ENCODE assay signal across 10 cellular contexts in genomic region chr20:63697357-63697867, GRCh38. TPM values are rescaled to one million over a fixed set of nuclear protein-coding genes. Genes with fewer than 3 reads are reported as not detected.
A peak's percentile ranks its signal among the peaks of the same experiment; 100 is the strongest.
DNase-seq lines count a peak whose midpoint lies in the region; ATAC-seq, FAIRE-seq and TF ChIP-seq lines count a peak whose summit lies in the region.
"Had no signal": no experiment of that assay in that cellular context is flagged by ENCODE, and none has a peak within 500 bp of the region (broad histone marks: within the 10 kb centered on the region; RNA-seq: fewer than 3 reads in every experiment).

No MANE protein-coding gene starts in this region.

- H3K9me3 Mint-ChIP-seq in chondrocyte (ENCODE audit: low read depth), result no peaks in the 10 kb centered on the region

- TF ChIP-seq CTCF in K562 (IDR thresholded peaks at IDR 0.05 in 2 of 3, conservative IDR thresholded peaks at IDR 0.05 in 1 of 3; ENCODE audit: insufficient read depth in 2 of 3, low read depth in 1 of 3, low read length in 3 of 3) (no peak), ovary (IDR thresholded peaks at IDR 0.05) (no peak), chondrocyte (IDR thresholded peaks at IDR 0.05) (no peak)

- H3K4me1 ChIP-seq in K562 (replicated peaks in 1 of 2; ENCODE audit: control insufficient read depth in 2 of 2, insufficient read depth in 2 of 2, low read length in 2 of 2) (peaks cover 9 to 81% of the 10 kb centered on the region in 2 experiments), ovary (ENCODE audit: insufficient read depth) (peaks cover 2% of the 10 kb centered on the region)

- 70% methylated on average over 4 of the region's 7 CpGs for WGBS in K562 (ENCODE audit: insufficient coverage, low coverage, missing lambda C conversion rate)
- 46 to 61% (median 51%) methylated on average over 7 of the region's 7 CpGs for WGBS in ovary, 3 donors

- no peak overlapping the region for H3K27ac Mint-ChIP-seq in chondrocyte (ENCODE audit: unreplicated experiment)

- H3K36me3 ChIP-seq in K562 (ENCODE audit: control insufficient read depth, insufficient read depth, low read length), result peaks cover 26% of the 10 kb centered on the region; the same call in 2 of the 3 replicates
- no peaks in the 10 kb centered on the region for H3K36me3 ChIP-seq in ovary

- CTCF ChIA-PET in K562 (lab: Yijun Ruan, JAX; ENCODE audit: low intra/inter-chr PET ratio), result no interaction called here

- no peaks in the 10 kb centered on the region for H3K9me1 ChIP-seq in K562 (ENCODE audit: control insufficient read depth, insufficient read depth, low read length)

- no peak overlapping the region for H3K4me2 ChIP-seq in K562 (ENCODE audit: insufficient read depth, low read length)
- H3K4me2 ChIP-seq: KMS-11 had no signal

- no peaks in the 10 kb centered on the region for H3K79me2 ChIP-seq in K562 (ENCODE audit: control insufficient read depth, insufficient read depth, low read length)

- no peak overlapping the region for H2AFZ ChIP-seq in K562 (ENCODE audit: low read depth, low read length)

- H3K27me3 ChIP-seq in K562 (ENCODE audit: control insufficient read depth in 2 of 2, insufficient read depth in 2 of 2, low read length in 2 of 2) (no peaks in the 10 kb centered on the region), ovary (no peaks in the 10 kb centered on the region)

- intact Hi-C loops in K562 (cut with micrococcal nuclease), result no loop called here
- intact Hi-C loops in ovary (cut with DNase I), result no loop called here

- no peak for TF ChIP-seq EP300 in K562 (IDR thresholded peaks at IDR 0.05; ENCODE audit: low read length)
- TF ChIP-seq EP300 in ovary (IDR thresholded peaks at IDR 0.05), result no peak

- FAIRE-seq in H54 (lab: Jason Lieb, UNC) (no peak), K562 (lab: Jason Lieb, UNC) (no peak)
- FAIRE-seq: frontal cortex had no signal

- no peak for ATAC-seq in K562

- TF ChIP-seq POLR2A in H54 (IDR thresholded peaks at IDR 0.05; ENCODE audit: low read depth, low read length) (no peak), K562 (conservative IDR thresholded peaks at IDR 0.05) (peak; percentile 67), ovary (IDR thresholded peaks at IDR 0.05) (no peak)

- no TSS peak for BruUV-seq in K562 (replicated peaks; lab: Mats Ljungman, UMichigan)

- H3K27me3 Mint-ChIP-seq in chondrocyte (ENCODE audit: low read depth), result no peaks in the 10 kb centered on the region

- POLR2A ChIA-PET in K562 (lab: Yijun Ruan, JAX), result interaction anchor here (0.6 to 3.1 kb wide), 4 partner anchors 10 to 167 kb away, joined by 3 to 27 read pairs (median 4); partner anchors contain the start of genes ARFRP1, TPD52L2 and ZGPAT

- DNase-seq in H54 (ENCODE audit: insufficient read length, low spot score) (peak; percentile 38), K562 (ENCODE audit: extremely low read depth in 1 of 4, low spot score in 3 of 4) (peak in 1 of 4 experiments; percentile 11), ovary (peak in 4 of 5 donors; percentile 13 to 42 (median 32)), EL (no peak), chondrocyte (ENCODE audit: low spot score) (no peak), retina (no peak)
- DNase-seq: stimulated activated CD4-positive, alpha-beta T cell treated with anti-CD3 and anti-CD28 coated beads, Interleukin-4, amount 100 ng/mL, for 24 hours; WERI-Rb-1 had no signal

- H3K36me3 Mint-ChIP-seq in chondrocyte (ENCODE audit: low read depth), result peaks cover 2% of the 10 kb centered on the region

- no peaks in the 10 kb centered on the region for H3K9me3 ChIP-seq in K562 (replicated peaks; ENCODE audit: control insufficient read depth, insufficient read depth, low read depth, low read length)
- no peaks in the 10 kb centered on the region for H3K9me3 ChIP-seq in ovary

- peaks cover 31% of the 10 kb centered on the region for H3K4me1 Mint-ChIP-seq in chondrocyte (ENCODE audit: low read depth)

- H4K20me1 ChIP-seq in K562 (replicated peaks; ENCODE audit: control insufficient read depth, insufficient read depth, low read length), result no peaks in the 10 kb centered on the region; the same call in 1 of the 2 replicates

- in situ Hi-C loops in K562 (cut with MboI), result no loop called here

- H3K4me3 ChIP-seq in K562 (no peak overlapping the region), ovary (no peak overlapping the region)

- no peak for TF ChIP-seq RAD21 in K562 (CRISPR knock-in tag; conservative IDR thresholded peaks at IDR 0.05 in 1 of 2, IDR thresholded peaks at IDR 0.05 in 1 of 2)

- H3K4me3 Mint-ChIP-seq in chondrocyte (ENCODE audit: unreplicated experiment), result no peak overlapping the region

- no peak overlapping the region; a peak in 1 of 4 replicates for H3K9ac ChIP-seq in K562 (ENCODE audit: insufficient read depth in 1 of 2, low read depth in 2 of 2, low read length in 2 of 2)
- H3K9ac ChIP-seq: KMS-11 had no signal

- no peak overlapping the region for H3K27ac ChIP-seq in K562 (ENCODE audit: extremely low read depth, low read depth, low read length)
- H3K27ac ChIP-seq in ovary, result no peak overlapping the region
- H3K27ac ChIP-seq: KMS-11, WERI-Rb-1 had no signal

RNA-seq across cellular contexts. Expression of gene TNFRSF6B, which starts 1.0 kb away (rescaled TPM):
- total RNA-seq in K562 (2011; cell fraction: chromatin; rRNA removed; ENCODE audit: low replicate concordance), result not detected in 2 replicates
- total RNA-seq in K562 (2011; cell fraction: nucleolus; rRNA removed), result 4.9 and 6.3 TPM in 2 replicates
- not detected in 2 replicates for total RNA-seq in K562 (2011; cell fraction: nucleoplasm; rRNA removed)
- total RNA-seq in K562 (2014; rRNA removed) (0.32 and 3.8 TPM in 2 replicates), K562 (2014; rRNA removed; fragmentation: Illumina TruSeq; extraction: Trizol) (not detected in 2 replicates), K562 (2015; rRNA removed; fragmentation: Illumina TruSeq; extraction: Trizol) (0.19 TPM in 1 of 2 replicates, not detected in the other), K562 (2021) (not detected in 2 replicates), ovary (1 to 10 TPM; 2.0 to 6.4 (median 4.1) TPM), chondrocyte (0.79 to 0.99 TPM in 2 of 3 replicates, not detected in the other)
- polyA plus RNA-seq in K562 (2011; rRNA removed) (0.10 and 0.37 TPM in 2 replicates), K562 (2014; fragmentation: Illumina TruSeq; extraction: Trizol) (not detected in 2 replicates), K562 (2014; fragmentation: Nextera tagmentation; extraction: Ambion mirVana) (not detected), K562 (2014; rRNA removed) (3.2 and 3.5 TPM in 2 replicates), ovary (1 to 10 TPM in 1 of 2 donors, not detected in 1; 7.0 TPM)
- polyA plus RNA-seq in K562 (2011; cell fraction: cytosol; rRNA removed), result 1.1 and 5.8 TPM in 2 replicates
- 1.4 and 13.8 TPM in 2 replicates for polyA plus RNA-seq in K562 (2011; cell fraction: nucleus; rRNA removed)
- polyA plus RNA-seq in K562 (2012), result 0.87 and 1.3 TPM in 2 replicates
- not detected in 2 replicates for polyA minus RNA-seq in K562 (2011; rRNA and poly(A)+ RNA removed)
- not detected in 2 replicates for polyA minus RNA-seq in K562 (2011; cell fraction: cytosol; rRNA and poly(A)+ RNA removed)
- polyA minus RNA-seq in K562 (2011; cell fraction: nucleus; rRNA and poly(A)+ RNA removed), result 1.2 TPM in 1 of 2 replicates, not detected in the other
- total RNA-seq: frontal cortex had no signal

RNA-seq across cellular contexts. Expression of gene ARFRP1, which starts 10.4 kb away (rescaled TPM):
- total RNA-seq in K562 (2011; cell fraction: chromatin; rRNA removed; ENCODE audit: low replicate concordance), result 98.6 and 222 TPM in 2 replicates
- total RNA-seq in K562 (2011; cell fraction: nucleolus; rRNA removed), result 116 and 124 TPM in 2 replicates
- 75.6 and 81.5 TPM in 2 replicates for total RNA-seq in K562 (2011; cell fraction: nucleoplasm; rRNA removed)
- total RNA-seq in K562 (2014; rRNA removed), result 64.3 and 74.1 TPM in 2 replicates
- total RNA-seq in K562 (2014; rRNA removed; fragmentation: Illumina TruSeq; extraction: Trizol), result 16.1 and 19.1 TPM in 2 replicates
- 37.3 and 37.7 TPM in 2 replicates for total RNA-seq in K562 (2015; rRNA removed; fragmentation: Illumina TruSeq; extraction: Trizol)
- 64.0 and 78.9 TPM in 2 replicates for total RNA-seq in K562 (2021)
- 37.5 and 39.5 TPM in 2 replicates for polyA plus RNA-seq in K562 (2011; rRNA removed)
- 52.0 and 57.8 TPM in 2 replicates for polyA plus RNA-seq in K562 (2011; cell fraction: cytosol; rRNA removed)
- polyA plus RNA-seq in K562 (2011; cell fraction: nucleus; rRNA removed), result 132 and 147 TPM in 2 replicates
- 44.1 and 48.2 TPM in 2 replicates for polyA plus RNA-seq in K562 (2012)
- 20.0 and 36.3 TPM in 2 replicates for polyA plus RNA-seq in K562 (2014; fragmentation: Illumina TruSeq; extraction: Trizol)
- polyA plus RNA-seq in K562 (2014; fragmentation: Nextera tagmentation; extraction: Ambion mirVana), result 1 to 10 TPM; 2.2 to 6.0 TPM
- 66.9 and 70.5 TPM in 2 replicates for polyA plus RNA-seq in K562 (2014; rRNA removed)
- 18.4 and 33.9 TPM in 2 replicates for polyA minus RNA-seq in K562 (2011; rRNA and poly(A)+ RNA removed)
- polyA minus RNA-seq in K562 (2011; cell fraction: cytosol; rRNA and poly(A)+ RNA removed), result 14.4 and 22.2 TPM in 2 replicates
- 46.2 and 62.4 TPM in 2 replicates for polyA minus RNA-seq in K562 (2011; cell fraction: nucleus; rRNA and poly(A)+ RNA removed)
- 10 to 100 TPM; 25.6 to 59.5 (median 47.4) TPM for total RNA-seq in ovary
- polyA plus RNA-seq in ovary, result 10 to 100 TPM; 15.3 to 38.5 TPM
- total RNA-seq in chondrocyte, result 37.8 to 47.4 TPM (median 39.8 TPM) in 3 replicates

RNA-seq across cellular contexts. Expression of gene ZGPAT, which starts 10.4 kb away (rescaled TPM):
- total RNA-seq in K562 (2011; cell fraction: chromatin; rRNA removed; ENCODE audit: low replicate concordance), result 20.3 and 73.7 TPM in 2 replicates
- 43.4 and 48.4 TPM in 2 replicates for total RNA-seq in K562 (2011; cell fraction: nucleolus; rRNA removed)
- total RNA-seq in K562 (2011; cell fraction: nucleoplasm; rRNA removed), result 35.6 and 47.3 TPM in 2 replicates
- 19.4 and 26.6 TPM in 2 replicates for total RNA-seq in K562 (2014; rRNA removed)
- 2.2 and 2.4 TPM in 2 replicates for total RNA-seq in K562 (2014; rRNA removed; fragmentation: Illumina TruSeq; extraction: Trizol)
- total RNA-seq in K562 (2015; rRNA removed; fragmentation: Illumina TruSeq; extraction: Trizol), result 7.9 and 8.4 TPM in 2 replicates
- total RNA-seq in K562 (2021), result 22.5 and 25.4 TPM in 2 replicates
- polyA plus RNA-seq in K562 (2011; rRNA removed), result 7.4 and 10.7 TPM in 2 replicates
- 6.2 and 15.4 TPM in 2 replicates for polyA plus RNA-seq in K562 (2011; cell fraction: cytosol; rRNA removed)
- polyA plus RNA-seq in K562 (2011; cell fraction: nucleus; rRNA removed), result 40.8 and 67.3 TPM in 2 replicates
- polyA plus RNA-seq in K562 (2012), result 14.8 and 18.0 TPM in 2 replicates
- polyA plus RNA-seq in K562 (2014; fragmentation: Illumina TruSeq; extraction: Trizol), result 5.6 and 10.9 TPM in 2 replicates
- under 1 TPM; 0.14 to 0.21 TPM for polyA plus RNA-seq in K562 (2014; fragmentation: Nextera tagmentation; extraction: Ambion mirVana)
- polyA plus RNA-seq in K562 (2014; rRNA removed), result 24.1 and 27.7 TPM in 2 replicates
- 2.7 and 4.6 TPM in 2 replicates for polyA minus RNA-seq in K562 (2011; rRNA and poly(A)+ RNA removed)
- polyA minus RNA-seq in K562 (2011; cell fraction: cytosol; rRNA and poly(A)+ RNA removed), result 11.6 and 12.8 TPM in 2 replicates
- 9.8 and 11.2 TPM in 2 replicates for polyA minus RNA-seq in K562 (2011; cell fraction: nucleus; rRNA and poly(A)+ RNA removed)
- 10 to 100 TPM; 14.0 to 25.6 (median 18.9) TPM for total RNA-seq in ovary
- 10 to 100 TPM in 1 of 2 donors, 1 to 10 TPM in 1; 1.7 to 26.4 TPM for polyA plus RNA-seq in ovary
- total RNA-seq in chondrocyte, result 19.2 to 25.6 TPM (median 20.6 TPM) in 3 replicates

RNA-seq across cellular contexts. Expression of gene LIME1, which starts 39.1 kb away (rescaled TPM):
- total RNA-seq in K562 (2011; cell fraction: chromatin; rRNA removed; ENCODE audit: low replicate concordance), result 6.7 and 27.9 TPM in 2 replicates
- total RNA-seq in K562 (2011; cell fraction: nucleolus; rRNA removed), result 29.6 and 36.2 TPM in 2 replicates
- 12.0 and 12.1 TPM in 2 replicates for total RNA-seq in K562 (2011; cell fraction: nucleoplasm; rRNA removed)
- total RNA-seq in K562 (2014; rRNA removed) (9.5 and 12.7 TPM in 2 replicates), K562 (2014; rRNA removed; fragmentation: Illumina TruSeq; extraction: Trizol) (0.11 and 0.32 TPM in 2 replicates), K562 (2015; rRNA removed; fragmentation: Illumina TruSeq; extraction: Trizol) (2.7 and 2.8 TPM in 2 replicates), K562 (2021) (9.3 and 10.2 TPM in 2 replicates), ovary (10 to 100 TPM in 4 of 7 donors, 1 to 10 TPM in 3; 7.5 to 21.6 (median 13.7) TPM), chondrocyte (6.8 to 9.7 TPM (median 7.1 TPM) in 3 replicates)
- polyA plus RNA-seq in K562 (2011; rRNA removed) (1.5 and 3.9 TPM in 2 replicates), K562 (2014; fragmentation: Illumina TruSeq; extraction: Trizol) (0.83 and 2.3 TPM in 2 replicates), K562 (2014; fragmentation: Nextera tagmentation; extraction: Ambion mirVana) (not detected), K562 (2014; rRNA removed) (17.1 and 20.2 TPM in 2 replicates), ovary (10 to 100 TPM in 1 of 2 donors, under 1 TPM in 1; 0.15 to 15.6 TPM)
- 4.5 and 15.8 TPM in 2 replicates for polyA plus RNA-seq in K562 (2011; cell fraction: cytosol; rRNA removed)
- polyA plus RNA-seq in K562 (2011; cell fraction: nucleus; rRNA removed), result 37.1 and 90.0 TPM in 2 replicates
- 5.5 and 10.7 TPM in 2 replicates for polyA plus RNA-seq in K562 (2012)
- 0.06 and 0.25 TPM in 2 replicates for polyA minus RNA-seq in K562 (2011; rRNA and poly(A)+ RNA removed)
- polyA minus RNA-seq in K562 (2011; cell fraction: cytosol; rRNA and poly(A)+ RNA removed), result 1.2 and 1.5 TPM in 2 replicates
- 4.7 and 7.7 TPM in 2 replicates for polyA minus RNA-seq in K562 (2011; cell fraction: nucleus; rRNA and poly(A)+ RNA removed)

RNA-seq across cellular contexts. Expression of gene RTEL1, which starts 39.3 kb away (rescaled TPM):
- total RNA-seq in K562 (2011; cell fraction: chromatin; rRNA removed; ENCODE audit: low replicate concordance), result 274 and 684 TPM in 2 replicates
- total RNA-seq in K562 (2011; cell fraction: nucleolus; rRNA removed), result 188 TPM in 2 replicates
- 175 and 176 TPM in 2 replicates for total RNA-seq in K562 (2011; cell fraction: nucleoplasm; rRNA removed)
- total RNA-seq in K562 (2014; rRNA removed) (27.7 and 32.0 TPM in 2 replicates), K562 (2014; rRNA removed; fragmentation: Illumina TruSeq; extraction: Trizol) (11.3 and 12.0 TPM in 2 replicates), K562 (2015; rRNA removed; fragmentation: Illumina TruSeq; extraction: Trizol) (14.0 and 15.4 TPM in 2 replicates), K562 (2021) (53.1 and 61.0 TPM in 2 replicates), ovary (10 to 100 TPM; 17.0 to 44.2 (median 24.1) TPM), chondrocyte (20.4 to 45.3 TPM (median 21.9 TPM) in 3 replicates)
- polyA plus RNA-seq in K562 (2011; rRNA removed) (25.2 and 34.3 TPM in 2 replicates), K562 (2014; fragmentation: Illumina TruSeq; extraction: Trizol) (17.9 and 20.1 TPM in 2 replicates), K562 (2014; fragmentation: Nextera tagmentation; extraction: Ambion mirVana) (under 1 TPM; 0.36 to 0.45 TPM), K562 (2014; rRNA removed) (31.8 and 35.7 TPM in 2 replicates), ovary (10 to 100 TPM in 1 of 2 donors, 1 to 10 TPM in 1; 6.2 to 11.9 TPM)
- 10.0 and 23.6 TPM in 2 replicates for polyA plus RNA-seq in K562 (2011; cell fraction: cytosol; rRNA removed)
- 238 and 368 TPM in 2 replicates for polyA plus RNA-seq in K562 (2011; cell fraction: nucleus; rRNA removed)
- polyA plus RNA-seq in K562 (2012), result 10.8 and 25.1 TPM in 2 replicates
- 48.3 and 49.0 TPM in 2 replicates for polyA minus RNA-seq in K562 (2011; rRNA and poly(A)+ RNA removed)
- 14.8 and 14.9 TPM in 2 replicates for polyA minus RNA-seq in K562 (2011; cell fraction: cytosol; rRNA and poly(A)+ RNA removed)
- 63.7 and 84.3 TPM in 2 replicates for polyA minus RNA-seq in K562 (2011; cell fraction: nucleus; rRNA and poly(A)+ RNA removed)

Comparison
In these comparisons a context has a peak if more than half of its experiments do, and no peak if none do; other contexts are left out.
1. DNase-seq: peak in H54 (single experiment) and ovary (4 of 5); none in EL (single experiment), chondrocyte (single experiment) and retina (single experiment).